1 cellular context compared by ENCODE assay signal in genomic region chr12:93441617-93442410, GRCh38.
TF ChIP-seq lines count a peak whose summit lies in the region.

Gene UBE2N (minus strand): TSS chr12:93441947. CDS start chr12:93441884, 63 bp downstream.

TF ChIP-seq in HepG2, 621 proteins besides CTCF, POLR2A, EP300 and RAD21 (continued from another document and continues in another):
- TF ChIP-seq ATF2 (CRISPR knock-in tag; IDR thresholded peaks at IDR 0.05): peak; percentile 69
- TF ChIP-seq ZNF501 (CRISPR knock-in tag; IDR thresholded peaks at IDR 0.05): no peak; the same call in 1 of the 2 replicates
- peak; percentile 90; the same call in 1 of the 2 replicates for TF ChIP-seq FOXC1 (CRISPR knock-in tag; IDR thresholded peaks at IDR 0.05; ENCODE audit: borderline replicate concordance)
- TF ChIP-seq SKI (IDR thresholded peaks at IDR 0.05; ENCODE audit: partially characterized antibody): peak; percentile 19
- no peak for TF ChIP-seq HNF1B (CRISPR knock-in tag; IDR thresholded peaks at IDR 0.05)
- TF ChIP-seq SYNCRIP (IDR thresholded peaks at IDR 0.05; ENCODE audit: insufficient read depth, low read depth, low read length): no peak
- no peak; the same call in 1 of the 2 replicates for TF ChIP-seq ZSCAN12 (CRISPR knock-in tag; IDR thresholded peaks at IDR 0.05)
- no peak; the same call in 1 of the 2 replicates for TF ChIP-seq ZNF816 (CRISPR knock-in tag; IDR thresholded peaks at IDR 0.05; ENCODE audit: borderline replicate concordance)
- TF ChIP-seq GABPA (IDR thresholded peaks at IDR 0.05; ENCODE audit: low read depth, low read length): peak; percentile 86
- peak; percentile 91 for TF ChIP-seq GABPA (CRISPR knock-in tag; IDR thresholded peaks at IDR 0.05; ENCODE audit: low read depth)
- no peak for TF ChIP-seq PCBP2 (optimal IDR thresholded peaks at IDR 0.05; ENCODE audit: low read depth, low read length, poor library complexity, severe bottlenecking)
- no peak for TF ChIP-seq HNF4A (CRISPR knock-in tag; IDR thresholded peaks at IDR 0.05)
- TF ChIP-seq ZNF446 (CRISPR knock-in tag; IDR thresholded peaks at IDR 0.05): no peak
- peak; percentile 50; the same call in 1 of the 2 replicates for TF ChIP-seq ZNF337 (CRISPR knock-in tag; IDR thresholded peaks at IDR 0.05; ENCODE audit: borderline replicate concordance, low read depth)
- TF ChIP-seq PCBP1 (IDR thresholded peaks at IDR 0.05; ENCODE audit: borderline replicate concordance, low read depth, low read length): no peak
- no peak for TF ChIP-seq ZSCAN22 (CRISPR knock-in tag; IDR thresholded peaks at IDR 0.05)
- no peak for TF ChIP-seq NPAS2 (CRISPR knock-in tag; IDR thresholded peaks at IDR 0.05; ENCODE audit: borderline replicate concordance)
- TF ChIP-seq RFX5 (IDR thresholded peaks at IDR 0.05; ENCODE audit: low read depth, low read length): peak; percentile 90
- no peak for TF ChIP-seq ZNF382 (CRISPR knock-in tag; IDR thresholded peaks at IDR 0.05; ENCODE audit: borderline replicate concordance)
- TF ChIP-seq ZNF800 (CRISPR knock-in tag; IDR thresholded peaks at IDR 0.05): peak; percentile 41; the same call in 1 of the 2 replicates
- no peak for TF ChIP-seq MLXIP (CRISPR knock-in tag; IDR thresholded peaks at IDR 0.05; ENCODE audit: borderline replicate concordance)
- no peak for TF ChIP-seq HOXA7 (CRISPR knock-in tag; IDR thresholded peaks at IDR 0.05)
- no peak for TF ChIP-seq ZBTB37 (CRISPR knock-in tag; IDR thresholded peaks at IDR 0.05)
- peak; percentile 61; the same call in 1 of the 2 replicates for TF ChIP-seq ZNF670 (CRISPR knock-in tag; IDR thresholded peaks at IDR 0.05; ENCODE audit: borderline replicate concordance)
- peak; percentile 6; the same call in 1 of the 2 replicates for TF ChIP-seq BRF2 (CRISPR knock-in tag; IDR thresholded peaks at IDR 0.05)
- TF ChIP-seq ZFX (CRISPR knock-in tag; IDR thresholded peaks at IDR 0.05; ENCODE audit: low read depth): peak; percentile 87
- no peak for TF ChIP-seq PBX2 (CRISPR knock-in tag; IDR thresholded peaks at IDR 0.05)
- no peak for TF ChIP-seq NFE2L2 (IDR thresholded peaks at IDR 0.05; ENCODE audit: low read length)
- TF ChIP-seq ZFP37 (CRISPR knock-in tag; IDR thresholded peaks at IDR 0.05; ENCODE audit: borderline replicate concordance): peak; percentile 62; the same call in 1 of the 2 replicates
- peak; percentile 65; the same call in 1 of the 2 replicates for TF ChIP-seq FOXK1 (CRISPR knock-in tag; IDR thresholded peaks at IDR 0.05; ENCODE audit: borderline replicate concordance, low read depth)
- no peak for TF ChIP-seq ZFP36 (IDR thresholded peaks at IDR 0.05; ENCODE audit: borderline replicate concordance, low read depth, low read length, partially characterized antibody)
- peak; percentile 78 for TF ChIP-seq REL (CRISPR knock-in tag; conservative IDR thresholded peaks at IDR 0.05)
- peak; percentile 91 for TF ChIP-seq ARID4A (CRISPR knock-in tag; IDR thresholded peaks at IDR 0.05; ENCODE audit: borderline replicate concordance)
- 0 out of 4 replicates have a peak, but pooled peaks of 1 of the 2 experiments have one; percentile 43 for TF ChIP-seq REST (IDR thresholded peaks at IDR 0.05; ENCODE audit: borderline replicate concordance in 1 of 2, low read depth in 1 of 2, low read length in 2 of 2)
- TF ChIP-seq CCDC6 (CRISPR knock-in tag; IDR thresholded peaks at IDR 0.05): peak; percentile 62; the same call in 1 of the 2 replicates
